In the genomic region with DNA sequence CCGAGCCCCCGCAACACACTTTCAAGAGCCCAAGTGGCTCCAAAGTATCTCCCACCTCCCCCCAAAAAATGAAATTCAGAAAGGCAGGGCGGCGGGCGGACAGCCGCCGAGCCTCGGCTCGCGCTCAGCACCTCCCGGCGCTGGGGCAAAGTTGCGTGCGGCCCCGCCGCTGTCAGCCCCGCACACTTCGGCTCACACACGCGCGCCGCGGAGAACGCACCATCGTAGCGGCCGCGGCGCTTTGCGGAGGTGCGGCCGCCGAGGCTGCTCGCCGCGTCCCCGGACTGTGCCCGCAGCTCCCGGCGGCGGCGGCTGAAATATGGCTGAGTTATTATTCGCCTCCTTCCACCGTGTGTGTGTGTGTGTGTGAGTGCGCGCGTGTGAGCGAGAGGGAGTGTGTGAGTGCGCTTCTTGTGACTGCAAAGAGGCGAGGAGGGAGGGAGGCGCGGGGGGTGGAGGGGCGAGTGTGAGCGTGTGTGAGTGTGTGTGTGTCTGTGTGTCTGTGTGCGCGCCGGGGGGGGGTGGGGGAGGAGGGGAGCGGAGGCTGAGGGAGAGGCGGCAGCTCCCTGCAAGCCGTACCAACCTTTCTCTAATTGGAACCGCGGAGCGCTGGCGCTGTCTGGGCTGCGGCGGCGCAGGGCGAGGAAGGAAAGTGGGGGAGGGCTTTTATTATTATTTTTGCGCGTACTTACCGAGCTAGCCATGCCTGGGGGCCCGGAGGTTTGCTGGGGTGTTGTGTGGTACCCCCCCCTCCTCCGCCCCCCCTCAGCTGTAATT, we compare ENCODE assay signal across 8 cellular contexts. TPM values are rescaled to one million over a fixed set of nuclear protein-coding genes. Genes with fewer than 3 reads are reported as not detected.
DNase-seq lines count a peak whose midpoint lies in the region; ATAC-seq, FAIRE-seq and TF ChIP-seq lines count a peak whose summit lies in the region.

No MANE protein-coding gene starts in this region.

- H3K4me1 Mint-ChIP-seq in Calu3 (ENCODE audit: low read depth, unreplicated experiment) (peaks cover 12% of the 10 kb centered on the region), immature natural killer cell (peaks cover 47 to 50% of the 10 kb centered on the region in 2 donors)

- FAIRE-seq in bronchial epithelial cell (lab: Jason Lieb, UNC) = no peak

- peak overlapping the region; percentile 80 for H3K9ac ChIP-seq in smooth muscle cell (ENCODE audit: low read depth)

- intact Hi-C loops in Calu3 (cut with micrococcal nuclease; ENCODE audit: unreplicated experiment) = loop anchor here (1.0 to 10.0 kb wide), 7 partner anchors 68 to 694 kb away; no protein-coding TSS in a partner anchor

- ATAC-seq in GM21526 (IDR thresholded peaks at IDR 0.05; ENCODE audit: low FRiP score, unreplicated experiment) = peak; percentile 4

- H3K4me1 ChIP-seq in smooth muscle cell (ENCODE audit: low read depth) = peaks cover 16% of the 10 kb centered on the region

- H3K36me3 Mint-ChIP-seq in Calu3 (ENCODE audit: insufficient read depth, unreplicated experiment) (peaks cover 58% of the 10 kb centered on the region), immature natural killer cell (no peaks in the 10 kb centered on the region)

- peaks cover 14% of the 10 kb centered on the region for H3F3A ChIP-seq in smooth muscle cell (ENCODE audit: low read depth)

- H3K4me2 ChIP-seq in smooth muscle cell = peak overlapping the region; percentile 97

- no TSS peak for BruUV-seq in Calu3 (replicated peaks; lab: Mats Ljungman, UMichigan)

- H3K27ac Mint-ChIP-seq in Calu3 (ENCODE audit: unreplicated experiment) = peak overlapping the region; percentile 64
- peak overlapping the region; percentile 86 to 98 (median 94) for H3K27ac Mint-ChIP-seq in immature natural killer cell

- peaks cover 50% of the 10 kb centered on the region for H3K79me2 ChIP-seq in smooth muscle cell (ENCODE audit: low read depth)

- no peaks in the 10 kb centered on the region for H3K9me3 ChIP-seq in WERI-Rb-1 (ENCODE audit: severe bottlenecking)
- no peaks in the 10 kb centered on the region for H3K9me3 ChIP-seq in smooth muscle cell (replicated peaks; ENCODE audit: low read depth)

- no peaks in the 10 kb centered on the region for H3K9me3 Mint-ChIP-seq in Calu3 (ENCODE audit: low read depth, unreplicated experiment)
- no peaks in the 10 kb centered on the region for H3K9me3 Mint-ChIP-seq in immature natural killer cell

- H3K4me3 Mint-ChIP-seq in Calu3 (ENCODE audit: low read depth, unreplicated experiment) (peak overlapping the region; percentile 84), immature natural killer cell (peak overlapping the region; percentile 98 to 99 (median 98))

- under 1% methylated on average over 61 of the region's 73 CpGs for WGBS in smooth muscle cell (ENCODE audit: low lambda C conversion rate)

- CTCF ChIA-PET in Calu3 (lab: Charles Lee) = interaction anchor here (0.9 to 1.6 kb wide), 6 partner anchors 9 to 319 kb away, joined by 3 to 7 read pairs (median 4); no protein-coding TSS in a partner anchor

- H3K4me3 ChIP-seq in WERI-Rb-1 (ENCODE audit: low read depth, low read length) = peak overlapping the region; percentile 59
- peak overlapping the region; percentile 86 for H3K4me3 ChIP-seq in bronchial epithelial cell (ENCODE audit: low read depth, low read length)
- H3K4me3 ChIP-seq in smooth muscle cell = peak overlapping the region; percentile 87

- H3K27me3 Mint-ChIP-seq in Calu3 (ENCODE audit: unreplicated experiment) = no peaks in the 10 kb centered on the region
- H3K27me3 Mint-ChIP-seq in immature natural killer cell (ENCODE audit: low read depth in 3 of 3) = peaks cover 20 to 38% (median 22%) of the 10 kb centered on the region in 3 donors

- H3K27me3 ChIP-seq in WERI-Rb-1 (ENCODE audit: insufficient read depth, low read depth, severe bottlenecking) (peaks cover 75% of the 10 kb centered on the region), bronchial epithelial cell (ENCODE audit: control insufficient read depth, insufficient read depth, low read length) (no peaks in the 10 kb centered on the region), smooth muscle cell (ENCODE audit: low read depth) (no peaks in the 10 kb centered on the region)

- H2AFZ ChIP-seq in smooth muscle cell (ENCODE audit: low read depth) = peak overlapping the region; percentile 94

- DNase-seq in Calu3 (peak; percentile 44), M059J (ENCODE audit: low read depth) (peak; percentile 67), WERI-Rb-1 (peak; percentile 28), bronchial epithelial cell (ENCODE audit: low read depth) (no peak), immature natural killer cell (peak; percentile 58 to 73 (median 66)), smooth muscle cell (lab: John Stamatoyannopoulos, UW; ENCODE audit: unreplicated experiment) (peak; percentile 79), NCI-H2029 (lab: John Stamatoyannopoulos, UW) (no peak)

- TF ChIP-seq CTCF in Calu3 (IDR thresholded peaks at IDR 0.05; ENCODE audit: unreplicated experiment) = no peak
- TF ChIP-seq CTCF in WERI-Rb-1 (IDR thresholded peaks at IDR 0.05; ENCODE audit: low read depth, low read length) = no peak
- TF ChIP-seq CTCF in bronchial epithelial cell (IDR thresholded peaks at IDR 0.05; ENCODE audit: insufficient read depth, low read length, severe bottlenecking) = no peak
- TF ChIP-seq CTCF in smooth muscle cell (IDR thresholded peaks at IDR 0.05; ENCODE audit: borderline replicate concordance, insufficient read depth, poor library complexity, severe bottlenecking) = no peak

- H4K20me1 ChIP-seq in smooth muscle cell (ENCODE audit: low read depth) = peaks cover 27% of the 10 kb centered on the region

- H3K36me3 ChIP-seq in WERI-Rb-1 (no peaks in the 10 kb centered on the region), bronchial epithelial cell (ENCODE audit: control insufficient read depth, insufficient read depth, low read length) (no peaks in the 10 kb centered on the region), smooth muscle cell (ENCODE audit: low read depth) (no peaks in the 10 kb centered on the region)

- H3K27ac ChIP-seq in WERI-Rb-1 = no peak overlapping the region
- H3K27ac ChIP-seq in smooth muscle cell (ENCODE audit: low read depth) = peak overlapping the region; percentile 69

RNA-seq across cellular contexts. Expression of gene MLLT3, which starts 0.6 kb away (rescaled TPM):
- total RNA-seq in Calu3 (2022) (22.9 and 23.1 TPM in 2 replicates), bronchial epithelial cell (15.8 and 30.1 TPM in 2 replicates), smooth muscle cell (29.9 and 32.8 TPM in 2 replicates)
- total RNA-seq in M059J (2014; rRNA removed; shearing (Covaris generic)) = 13.8 and 18.1 TPM in 2 replicates
- polyA plus RNA-seq in immature natural killer cell (10 to 100 TPM in 2 of 3 donors, 1 to 10 TPM in 1; 3.0 to 16.1 (median 13.7) TPM), smooth muscle cell (16.3 and 21.9 TPM in 2 replicates)

Comparison
In these comparisons a context has a peak if more than half of its experiments do, and no peak if none do; other contexts are left out.
1. DNase-seq: peak in Calu3 (single experiment), M059J (single experiment), WERI-Rb-1 (single experiment), immature natural killer cell (3 of 3) and smooth muscle cell (single experiment); none in bronchial epithelial cell (single experiment) and NCI-H2029 (single experiment).
2. Peak in every context shown above with its lines, with median percentiles within 50 percentile points of each other: H3K4me3 ChIP-seq.